4 cellular contexts compared by ENCODE assay signal in the genomic region with DNA sequence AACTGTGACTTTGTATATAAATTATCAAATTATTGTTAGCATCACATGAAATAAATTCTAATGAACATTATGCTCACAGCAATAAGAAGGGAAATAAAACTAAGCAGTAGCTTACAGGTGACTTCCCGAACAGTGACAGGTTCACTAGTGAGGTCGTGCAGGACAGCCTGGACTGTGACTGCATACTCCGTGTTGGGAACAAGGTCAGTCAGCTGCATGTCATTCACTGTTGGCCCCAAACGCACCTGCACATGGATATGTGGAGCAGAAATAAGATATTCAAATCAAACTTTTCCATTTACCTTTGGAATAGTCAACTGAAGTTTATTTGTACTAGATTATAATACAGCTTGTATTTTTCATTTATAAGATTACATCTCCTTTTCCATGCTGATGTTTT.
"Had no signal": no experiment of that assay in that cellular context is flagged by ENCODE, and none has a peak within 500 bp of the region (broad histone marks: within the 10 kb centered on the region; RNA-seq: fewer than 3 reads in every experiment).

No MANE protein-coding gene starts in this region.

- H3K9me3 Mint-ChIP-seq: GM23338, H9 had no signal

- H3K4me2 ChIP-seq: GM23338 had no signal

- H3K4me3 Mint-ChIP-seq: GM23338, H9, IgD-negative memory B cell had no signal

- H3K4me3 ChIP-seq: GM23338 had no signal

- DNase-seq: H9, HCEC 1CT had no signal

- H3K4me1 Mint-ChIP-seq: GM23338, H9, IgD-negative memory B cell had no signal

- H2AFZ ChIP-seq: GM23338 had no signal

- H3K27ac Mint-ChIP-seq: GM23338, H9, IgD-negative memory B cell had no signal
